ENCODE assay signal across 14 cellular contexts in the genomic region with DNA sequence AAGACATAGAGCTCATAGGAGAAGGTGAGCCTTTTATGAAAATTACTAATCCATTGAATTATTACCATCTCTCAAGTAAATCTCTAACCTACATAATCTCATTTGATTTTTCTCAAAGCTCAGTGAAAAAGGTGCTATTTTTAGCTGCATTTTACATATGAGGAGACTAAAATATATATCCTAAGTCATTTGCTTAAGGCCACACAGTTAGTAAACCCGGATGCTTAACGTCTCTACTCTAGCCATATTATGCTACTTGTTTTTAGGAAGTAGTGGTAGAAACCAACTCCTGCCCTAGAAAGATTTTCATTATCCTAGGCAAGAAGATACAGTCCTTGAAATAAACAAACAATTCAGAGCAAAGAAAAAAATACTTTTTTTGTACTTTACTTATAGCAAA.
"Had no signal": no experiment of that assay in that cellular context is flagged by ENCODE, and none has a peak within 500 bp of the region (broad histone marks: within the 10 kb centered on the region; RNA-seq: fewer than 3 reads in every experiment).

No MANE protein-coding gene starts in this region.

- H3K4me3 ChIP-seq: breast epithelium, lower lobe of right lung had no signal

- H3K9ac ChIP-seq: parathyroid adenoma had no signal

- H2AFZ ChIP-seq: parathyroid adenoma had no signal

- H3K4me1 ChIP-seq: breast epithelium, lower lobe of right lung, parathyroid adenoma had no signal

- ATAC-seq: activated T-cell treated with anti-CD3 and anti-CD28 coated beads, Interleukin-2, amount 50 U/mL, for 72 hours; esophagus mucosa; left cardiac atrium; lower lobe of right lung had no signal

- DNase-seq: activated CD4-positive, alpha-beta memory T cell treated with anti-CD3 and anti-CD28 coated beads for 36 hours; activated CD4-positive, alpha-beta T cell treated with anti-CD3 and anti-CD28 coated beads for 1 hour; activated gamma-delta T cell treated with Interleukin-2 at 50 U/mL for 16 hours; activated naive CD8-positive, alpha-beta T cell treated with anti-CD3 and anti-CD28 coated beads, Interleukin-2, amount 10 ng/mL, durations not matched to agents 7 days and 5 days; activated T-cell treated with anti-CD3 and anti-CD28 coated beads, Interleukin-2, amount 50 U/mL, for 72 hours; aorta; glutamatergic neuron; left cardiac atrium; lower lobe of right lung; naive B cell; stimulated activated CD4-positive, alpha-beta T cell treated with anti-CD3 and anti-CD28 coated beads, Interleukin-4, amount 100 ng/mL, for 1 hour had no signal

- H3K79me2 ChIP-seq: parathyroid adenoma had no signal

- H3K27ac ChIP-seq: breast epithelium, lower lobe of right lung, parathyroid adenoma had no signal

- H3K36me3 ChIP-seq: breast epithelium, lower lobe of right lung had no signal
